In genomic region chr14:73753043-73753886, GRCh38 we compare ENCODE assay signal across 1 cellular context.
TF ChIP-seq lines count a peak whose summit lies in the region.

No MANE protein-coding gene starts in this region.

TF ChIP-seq in HepG2, 621 proteins besides CTCF, POLR2A, EP300 and RAD21 (continued from another document and continues in another):
- peak; percentile 48; the same call in 1 of the 2 replicates for TF ChIP-seq PRDM10 (CRISPR knock-in tag; IDR thresholded peaks at IDR 0.05; ENCODE audit: low read depth)
- peak; percentile 82; the same call in 1 of the 2 replicates for TF ChIP-seq SAP130 (CRISPR knock-in tag; IDR thresholded peaks at IDR 0.05; ENCODE audit: low read depth)
- TF ChIP-seq ZNF792 (CRISPR knock-in tag; IDR thresholded peaks at IDR 0.05) = peak; percentile 58; the same call in 1 of the 2 replicates
- 0 out of 2 replicates have a peak, but pooled peaks have one; percentile 28 for TF ChIP-seq BCL6 (CRISPR knock-in tag; IDR thresholded peaks at IDR 0.05)
- TF ChIP-seq ZBTB20 (CRISPR knock-in tag; IDR thresholded peaks at IDR 0.05; ENCODE audit: borderline replicate concordance, low read depth) = 0 out of 2 replicates have a peak, but pooled peaks have one; percentile 44
- no peak for TF ChIP-seq ZBTB3 (CRISPR knock-in tag; IDR thresholded peaks at IDR 0.05; ENCODE audit: borderline replicate concordance, low read depth)
- no peak for TF ChIP-seq RNF219 (CRISPR knock-in tag; IDR thresholded peaks at IDR 0.05)
- TF ChIP-seq POLR2AphosphoS5 (IDR thresholded peaks at IDR 0.05; ENCODE audit: low read depth, low read length) = peak; percentile 36
- TF ChIP-seq MTA1 (CRISPR knock-in tag; IDR thresholded peaks at IDR 0.05; ENCODE audit: borderline replicate concordance) = peak; percentile 18; the same call in 1 of the 2 replicates
- 0 out of 2 replicates have a peak, but pooled peaks have one; percentile 55 for TF ChIP-seq ZNF800 (CRISPR knock-in tag; IDR thresholded peaks at IDR 0.05)
- TF ChIP-seq HNF1A (IDR thresholded peaks at IDR 0.05; ENCODE audit: low read depth) = no peak
- TF ChIP-seq HNF1A (CRISPR knock-in tag; IDR thresholded peaks at IDR 0.05; ENCODE audit: borderline replicate concordance) = 0 out of 2 replicates have a peak, but pooled peaks have one; percentile 19
- peak; percentile 61 for TF ChIP-seq SPEN (CRISPR knock-in tag; IDR thresholded peaks at IDR 0.05; ENCODE audit: low read depth)
- TF ChIP-seq MAX (IDR thresholded peaks at IDR 0.05) = peak; percentile 63
- TF ChIP-seq ZKSCAN1 (IDR thresholded peaks at IDR 0.05; ENCODE audit: low read length) = no peak
- TF ChIP-seq ZSCAN25 (CRISPR knock-in tag; IDR thresholded peaks at IDR 0.05) = peak; percentile 70; the same call in 1 of the 2 replicates
- TF ChIP-seq ELF1 (CRISPR knock-in tag; IDR thresholded peaks at IDR 0.05) = peak; percentile 70
- peak; percentile 69; the same call in 1 of the 2 replicates for TF ChIP-seq ZBED4 (CRISPR knock-in tag; IDR thresholded peaks at IDR 0.05; ENCODE audit: borderline replicate concordance)
- 0 out of 2 replicates have a peak, but pooled peaks have one; percentile 72 for TF ChIP-seq AHDC1 (CRISPR knock-in tag; IDR thresholded peaks at IDR 0.05; ENCODE audit: borderline replicate concordance)
- no peak for TF ChIP-seq ZC3H4 (CRISPR knock-in tag; IDR thresholded peaks at IDR 0.05; ENCODE audit: borderline replicate concordance)
- peak; percentile 44; the same call in 1 of the 2 replicates for TF ChIP-seq POLR2G (IDR thresholded peaks at IDR 0.05; ENCODE audit: low read depth, low read length)
- peak; percentile 76 for TF ChIP-seq HOXA3 (CRISPR knock-in tag; IDR thresholded peaks at IDR 0.05)
- no peak for TF ChIP-seq BRCA1 (CRISPR knock-in tag; IDR thresholded peaks at IDR 0.05)
- peak; percentile 39; the same call in 1 of the 2 replicates for TF ChIP-seq ELF4 (CRISPR knock-in tag; IDR thresholded peaks at IDR 0.05; ENCODE audit: borderline replicate concordance)
- no peak for TF ChIP-seq PCBP2 (optimal IDR thresholded peaks at IDR 0.05; ENCODE audit: low read depth, low read length, poor library complexity, severe bottlenecking)
- TF ChIP-seq GABPA (IDR thresholded peaks at IDR 0.05; ENCODE audit: low read depth, low read length) = no peak
- peak; percentile 69 for TF ChIP-seq GABPA (CRISPR knock-in tag; IDR thresholded peaks at IDR 0.05; ENCODE audit: low read depth)
- TF ChIP-seq ZFP91 (CRISPR knock-in tag; IDR thresholded peaks at IDR 0.05; ENCODE audit: borderline replicate concordance) = peak; percentile 67; the same call in 1 of the 2 replicates
- 0 out of 2 replicates have a peak, but pooled peaks have one; percentile 16 for TF ChIP-seq ZNF143 (CRISPR knock-in tag; IDR thresholded peaks at IDR 0.05)
